ENCODE assay signal across 18 cellular contexts in the genomic region with DNA sequence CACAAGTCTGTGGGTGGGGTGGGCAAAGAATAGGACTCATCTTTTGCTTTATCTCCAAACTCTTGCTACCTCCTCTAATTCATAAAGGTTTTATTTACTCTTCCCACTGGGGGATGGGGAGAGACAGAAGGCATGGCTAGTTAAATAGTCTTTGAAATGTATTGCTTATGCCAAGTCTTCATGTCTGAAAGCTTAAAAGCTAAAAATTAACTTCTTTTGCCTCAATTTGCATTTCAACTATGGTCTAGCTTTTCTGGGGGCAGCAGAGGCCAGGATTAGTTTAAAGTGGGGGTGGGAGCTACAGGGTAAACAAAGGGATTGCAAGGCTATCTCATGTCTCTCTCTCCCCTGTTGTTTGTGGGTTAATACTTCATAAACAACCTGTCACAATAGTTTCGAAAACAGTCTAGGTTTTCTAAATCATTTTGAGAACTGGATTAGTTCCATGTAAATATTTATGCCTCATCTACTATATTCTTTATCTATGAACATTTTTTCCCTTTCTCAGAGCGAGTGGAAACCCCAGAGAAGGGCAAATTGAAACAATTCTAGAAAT.
DNase-seq lines count a peak whose midpoint lies in the region; ATAC-seq and TF ChIP-seq lines count a peak whose summit lies in the region.
"Had no signal": no experiment of that assay in that cellular context is flagged by ENCODE, and none has a peak within 500 bp of the region (broad histone marks: within the 10 kb centered on the region; RNA-seq: fewer than 3 reads in every experiment).

No MANE protein-coding gene starts in this region.

- no peak for TF ChIP-seq EP300 in transverse colon (IDR thresholded peaks at IDR 0.05; ENCODE audit: low read depth)

- H3K9ac ChIP-seq in IMR-90 (ENCODE audit: low read depth, low read length) = no peak overlapping the region
- H3K9ac ChIP-seq: KMS-11 had no signal

- H3K18ac ChIP-seq in IMR-90 (ENCODE audit: low read depth, low read length) = peak overlapping the region; percentile 73

- TF ChIP-seq CTCF in IMR-90 (conservative IDR thresholded peaks at IDR 0.05; ENCODE audit: low read depth, low read length) (0 out of 2 replicates have a peak, but pooled peaks have one; percentile 2), body of pancreas (IDR thresholded peaks at IDR 0.05) (no peak), transverse colon (IDR thresholded peaks at IDR 0.05) (no peak)

- 0 out of 4 replicates have a peak overlapping the region, but pooled peaks of 1 of the 2 experiments have one; percentile 8 for H4K8ac ChIP-seq in IMR-90 (ENCODE audit: low read depth in 2 of 2, low read length in 2 of 2)

- H3K9me3 ChIP-seq in IMR-90 (ENCODE audit: control insufficient read depth, insufficient read depth, low read length) = peaks cover 3% of the 10 kb centered on the region
- H3K9me3 ChIP-seq in body of pancreas = no peaks in the 10 kb centered on the region
- H3K9me3 ChIP-seq in transverse colon = peaks cover 0 to 5% of the 10 kb centered on the region in 2 donors
- H3K9me3 ChIP-seq: SJCRH30 had no signal

- no peaks in the 10 kb centered on the region for H3K4me1 Mint-ChIP-seq in effector memory CD8-positive, alpha-beta T cell (ENCODE audit: low read depth in 2 of 2)
- H3K4me1 Mint-ChIP-seq: CD4-positive, CD25-positive, alpha-beta regulatory T cell had no signal

- no peak overlapping the region for H3K56ac ChIP-seq in IMR-90 (ENCODE audit: extremely low read depth, insufficient read depth, low read length)

- DNase-seq in IMR-90 = peak; percentile 21
- no peak for DNase-seq in body of pancreas
- DNase-seq in left kidney (ENCODE audit: low read depth, low spot score) = peak; percentile 8
- DNase-seq in transverse colon = no peak
- no peak for DNase-seq in NCI-H187 (lab: John Stamatoyannopoulos, UW)
- DNase-seq in effector memory CD8-positive, alpha-beta T cell = no peak
- DNase-seq: CD4-positive, CD25-positive, alpha-beta regulatory T cell; EL; GF-D8; NCI-H1105; NCI-H146; NCI-H2029 treated with DMSO at 0.1 percent for 48 hours; NCI-H2171; NCI-H345; NCI-H526; SJCRH30 had no signal

- H3K9me1 ChIP-seq in IMR-90 (ENCODE audit: insufficient read depth, low read length) = 0 out of 2 replicates have a peak, but pooled peaks cover 2% of the 10 kb centered on the region

- H4K91ac ChIP-seq in IMR-90 (ENCODE audit: insufficient read depth, low read depth, low read length) = peak overlapping the region; percentile 56

- peak overlapping the region; percentile 15; the same call in 1 of the 2 replicates for H4K5ac ChIP-seq in IMR-90 (ENCODE audit: low read depth, low read length)

- H3K14ac ChIP-seq in IMR-90 (replicated peaks; ENCODE audit: low read depth, low read length) = peak overlapping the region; percentile 68; the same call in 1 of the 2 replicates

- no peaks in the 10 kb centered on the region for H3K79me1 ChIP-seq in IMR-90 (ENCODE audit: low read depth in 1 of 2, low read length in 2 of 2)

- no peak overlapping the region for H3K27ac Mint-ChIP-seq in effector memory CD8-positive, alpha-beta T cell
- H3K27ac Mint-ChIP-seq: CD4-positive, CD25-positive, alpha-beta regulatory T cell had no signal

- peaks cover 8% of the 10 kb centered on the region for H3K4me1 ChIP-seq in IMR-90 (ENCODE audit: control insufficient read depth, insufficient read depth, low read length)
- peaks cover 37% of the 10 kb centered on the region for H3K4me1 ChIP-seq in body of pancreas
- H3K4me1 ChIP-seq in transverse colon = peaks cover 3 to 23% (median 14%) of the 10 kb centered on the region in 4 donors
- H3K4me1 ChIP-seq: SJCRH30 had no signal

- in situ Hi-C loops in IMR-90 (cut with MboI; ENCODE audit: low sequenced_read_pairs) = no loop called here
- in situ Hi-C loops in transverse colon (cut with MboI; ENCODE audit: low pct_ligation_motif_present in 1 of 4, low pct_unique_long_range_greater_than_20kb in 1 of 4, low sequenced_read_pairs in 3 of 4) = no loop called here

- H3K27ac ChIP-seq in IMR-90 (ENCODE audit: insufficient read depth, low read length) = peak overlapping the region; percentile 53; the same call in 1 of the 2 replicates
- H3K27ac ChIP-seq in body of pancreas = peak overlapping the region in 3 of 4 donors; percentile 14 to 51 (median 20)
- H3K27ac ChIP-seq in transverse colon = peak overlapping the region in 3 of 4 donors; percentile 21 to 40 (median 31)
- H3K27ac ChIP-seq: KMS-11, SJCRH30 had no signal

- POLR2A ChIA-PET in IMR-90 (lab: Charles Lee; ENCODE audit: unreplicated experiment) = no interaction called here

- TF ChIP-seq POLR2A in IMR-90 (IDR thresholded peaks at IDR 0.05; ENCODE audit: low read depth, low read length) (no peak), body of pancreas (IDR thresholded peaks at IDR 0.05) (no peak), transverse colon (IDR thresholded peaks at IDR 0.05) (no peak)

- no peak overlapping the region for H3K23ac ChIP-seq in IMR-90 (ENCODE audit: low read depth, low read length)

- TF ChIP-seq RAD21 in IMR-90 (IDR thresholded peaks at IDR 0.05; ENCODE audit: low read length) = no peak

- BruUV-seq in IMR-90 (replicated peaks; lab: Mats Ljungman, UMichigan) = no TSS peak

- ATAC-seq in IMR-90 (ENCODE audit: low read depth) (peak; percentile 25; the same call in 1 of the 2 replicates), body of pancreas (no peak), HG03039 (IDR thresholded peaks at IDR 0.05; ENCODE audit: unreplicated experiment) (no peak)
- no peak for ATAC-seq in effector memory CD8-positive, alpha-beta T cell (replicated peaks)

- peak overlapping the region; percentile 66; the same call in 1 of the 2 replicates for H3K4ac ChIP-seq in IMR-90 (ENCODE audit: low read depth, low read length)

- H3K4me3 ChIP-seq in IMR-90 (ENCODE audit: insufficient read depth, low read depth, low read length) = no peak overlapping the region
- no peak overlapping the region for H3K4me3 ChIP-seq in body of pancreas
- no peak overlapping the region for H3K4me3 ChIP-seq in transverse colon
- H3K4me3 ChIP-seq: SJCRH30 had no signal

- no CpG with 5 or more reads among the region's 2 CpGs for WGBS in IMR-90 (ENCODE audit: extremely low coverage in 2 of 2, insufficient read length in 1 of 2), 2 experiments
- WGBS in body of pancreas, 2 donors = 40 to 48% methylated on average over 2 of the region's 2 CpGs
- WGBS in transverse colon (ENCODE audit: low coverage in 1 of 2), 2 donors = 57 to 62% methylated on average over 2 of the region's 2 CpGs

- no peaks in the 10 kb centered on the region for H3K9me3 Mint-ChIP-seq in effector memory CD8-positive, alpha-beta T cell
- H3K9me3 Mint-ChIP-seq: CD4-positive, CD25-positive, alpha-beta regulatory T cell had no signal

- no peak overlapping the region for H2AK9ac ChIP-seq in IMR-90 (replicated peaks; ENCODE audit: low read depth, low read length, poor library complexity)

- no peak overlapping the region for H3K4me3 Mint-ChIP-seq in effector memory CD8-positive, alpha-beta T cell
- H3K4me3 Mint-ChIP-seq: CD4-positive, CD25-positive, alpha-beta regulatory T cell had no signal

- H4K20me1 ChIP-seq in IMR-90 (ENCODE audit: insufficient read depth, low read length) = no peaks in the 10 kb centered on the region

- no peak overlapping the region for H2BK15ac ChIP-seq in IMR-90 (ENCODE audit: low read depth, low read length)

- peak overlapping the region; percentile 25; the same call in 1 of the 2 replicates for H3K4me2 ChIP-seq in IMR-90 (ENCODE audit: low read depth, low read length)
- H3K4me2 ChIP-seq: KMS-11 had no signal

- intact Hi-C loops in IMR-90 (cut with micrococcal nuclease) = loop anchor here (10.0 kb wide), 1 partner anchor 127 kb away; no protein-coding TSS in a partner anchor
- intact Hi-C loops in body of pancreas (cut with DNase I) = no loop called here
- intact Hi-C loops in transverse colon (cut with DNase I; ENCODE audit: low total_unique reads) = no loop called here

- H3K36me3 ChIP-seq in IMR-90 (ENCODE audit: control insufficient read depth, insufficient read depth, low read length) = no peaks in the 10 kb centered on the region
- H3K36me3 ChIP-seq in body of pancreas (replicated peaks in 1 of 2; ENCODE audit: insufficient read depth in 1 of 2, low read depth in 2 of 2) = no peaks in the 10 kb centered on the region
- H3K36me3 ChIP-seq in transverse colon = no peaks in the 10 kb centered on the region
- H3K36me3 ChIP-seq: SJCRH30 had no signal

- dilution Hi-C loops in IMR-90 (cut with HindIII; ENCODE audit: low sequenced_read_pairs, unreplicated experiment) = no loop called here

- 0 out of 2 replicates have a peak overlapping the region, but pooled peaks have one; percentile 0 for H2AK5ac ChIP-seq in IMR-90 (ENCODE audit: low read depth, low read length)

- no peak overlapping the region for H2AFZ ChIP-seq in IMR-90 (replicated peaks; ENCODE audit: low read length, poor library complexity)

- no peak overlapping the region for H2BK5ac ChIP-seq in IMR-90 (ENCODE audit: low read depth, low read length, poor library complexity, severe bottlenecking)

- no peaks in the 10 kb centered on the region for H3K36me3 Mint-ChIP-seq in effector memory CD8-positive, alpha-beta T cell (ENCODE audit: insufficient read depth)
- H3K36me3 Mint-ChIP-seq: CD4-positive, CD25-positive, alpha-beta regulatory T cell had no signal

- peak overlapping the region; percentile 47; the same call in 1 of the 2 replicates for H2BK120ac ChIP-seq in IMR-90 (ENCODE audit: low read depth, low read length)

- CTCF ChIA-PET in IMR-90 (lab: Yijun Ruan, JAX) = no interaction called here

- peak overlapping the region; percentile 69 for H2BK20ac ChIP-seq in IMR-90 (ENCODE audit: low read depth, low read length)

- H3K27me3 ChIP-seq in IMR-90 (ENCODE audit: control insufficient read depth, insufficient read depth, low read length) (no peaks in the 10 kb centered on the region), body of pancreas (no peaks in the 10 kb centered on the region), transverse colon (no peaks in the 10 kb centered on the region)
- H3K27me3 ChIP-seq: SJCRH30 had no signal

- H3K27me3 Mint-ChIP-seq in effector memory CD8-positive, alpha-beta T cell = peaks cover 0 to 38% of the 10 kb centered on the region in 2 donors

TF ChIP-seq in IMR-90, 13 proteins besides CTCF, POLR2A, EP300 and RAD21:
- TF ChIP-seq RCOR1 (IDR thresholded peaks at IDR 0.05; ENCODE audit: insufficient replicate concordance, low read length) = no peak
- no peak for TF ChIP-seq FOS (IDR thresholded peaks at IDR 0.05; ENCODE audit: low read depth, low read length)
- TF ChIP-seq NFE2L2 (IDR thresholded peaks at IDR 0.05; ENCODE audit: low read depth, low read length) = no peak
- TF ChIP-seq RFX5 (IDR thresholded peaks at IDR 0.05; ENCODE audit: low read depth, low read length) = no peak
- no peak for TF ChIP-seq SMC3 (IDR thresholded peaks at IDR 0.05; ENCODE audit: low read depth, low read length)
- no peak for TF ChIP-seq USF2 (IDR thresholded peaks at IDR 0.05; ENCODE audit: low read depth, low read length)

Comparison
In these comparisons a context has a peak if more than half of its experiments do, and no peak if none do; other contexts are left out.
1. DNase-seq: peak in IMR-90 (single experiment) and left kidney (single experiment); none in body of pancreas (0 of 4), transverse colon (single experiment), NCI-H187 (0 of 2) and effector memory CD8-positive, alpha-beta T cell (0 of 3).
2. Peak in every context shown above with its lines, with median percentiles within 50 percentile points of each other: H3K27ac ChIP-seq.